In genomic region chr6:158853072-158853871, GRCh38 we compare ENCODE assay signal across 8 cellular contexts. TPM values are rescaled to one million over a fixed set of nuclear protein-coding genes. Genes with fewer than 3 reads are reported as not detected.
A peak's percentile ranks its signal among the peaks of the same experiment; 100 is the strongest.
DNase-seq lines count a peak whose midpoint lies in the region; ATAC-seq and TF ChIP-seq lines count a peak whose summit lies in the region.

No MANE protein-coding gene starts in this region.

- peaks cover 37% of the 10 kb centered on the region for H3K4me1 ChIP-seq in iPS-20b (ENCODE audit: insufficient read depth, low read length)

- no peak for TF ChIP-seq CTCF in HL-60 (IDR thresholded peaks at IDR 0.05; ENCODE audit: insufficient read depth, low read length)

- H3K9ac ChIP-seq in iPS-20b (ENCODE audit: low read depth, low read length): peak overlapping the region; percentile 82

- DNase-seq in Caki2 (ENCODE audit: low read depth) (peak; percentile 97), HL-60 (ENCODE audit: low read depth in 1 of 2, low spot score in 1 of 2) (peak; percentile 22 to 68), SW480 (ENCODE audit: low spot score) (peak; percentile 99), amniotic epithelial cell (ENCODE audit: low read depth) (peak; percentile 99), hippocampal formation (lab: John Stamatoyannopoulos, UW) (no peak)
- DNase-seq in stimulated activated CD4-positive, alpha-beta T cell treated with anti-CD3 and anti-CD28 coated beads, Interleukin-2, amount 100 ng/mL, for 4 hours (ENCODE audit: low read depth): peak; percentile 86

- in situ Hi-C loops in Caki2 (cut with HindIII; ENCODE audit: low pct_unique_long_range_greater_than_20kb, low sequenced_read_pairs): no loop called here

- H3K27ac ChIP-seq in HL-60 (replicated peaks) (no peak overlapping the region), iPS-20b (ENCODE audit: low read length) (peak overlapping the region; percentile 89)

- no peaks in the 10 kb centered on the region for H3K9me3 ChIP-seq in iPS-20b (ENCODE audit: insufficient read depth, low read depth, low read length)

- ATAC-seq in GM21367 (IDR thresholded peaks at IDR 0.05; ENCODE audit: unreplicated experiment): peak; percentile 94

- H3K27me3 ChIP-seq in HL-60 (ENCODE audit: insufficient read depth, poor library complexity, severe bottlenecking) (no peaks in the 10 kb centered on the region), iPS-20b (ENCODE audit: insufficient read depth, low read length) (no peaks in the 10 kb centered on the region)

- H3K36me3 ChIP-seq in iPS-20b (ENCODE audit: insufficient read depth, low read depth, low read length): no peaks in the 10 kb centered on the region

- H3K4me3 ChIP-seq in HL-60 (replicated peaks; ENCODE audit: insufficient read depth, low read length): no peak overlapping the region
- H3K4me3 ChIP-seq in iPS-20b (ENCODE audit: low read length): peak overlapping the region; percentile 57

RNA-seq across cellular contexts. Expression of gene EZR, which starts 34.1 kb away (rescaled TPM):
- total RNA-seq in Caki2 (2014; rRNA removed; shearing (Covaris generic); ENCODE audit: low replicate concordance): 171 and 201 TPM in 2 replicates

Comparison
In these comparisons a context has a peak if more than half of its experiments do, and no peak if none do; other contexts are left out.
1. DNase-seq: peak in Caki2 (single experiment), HL-60 (2 of 2), SW480 (single experiment), amniotic epithelial cell (single experiment) and stimulated activated CD4-positive, alpha-beta T cell treated with anti-CD3 and anti-CD28 coated beads, Interleukin-2, amount 100 ng/mL, for 4 hours (single experiment); none in hippocampal formation (0 of 2).